Comparison of ENCODE assay signal across 1 cellular context in genomic region chr10:78977761-78978305, GRCh38.
TF ChIP-seq lines count a peak whose summit lies in the region.

No MANE protein-coding gene starts in this region.

TF ChIP-seq in IMR-90, 13 proteins besides CTCF, POLR2A, EP300 and RAD21 (continued from another document):
- TF ChIP-seq, protein P1, sequence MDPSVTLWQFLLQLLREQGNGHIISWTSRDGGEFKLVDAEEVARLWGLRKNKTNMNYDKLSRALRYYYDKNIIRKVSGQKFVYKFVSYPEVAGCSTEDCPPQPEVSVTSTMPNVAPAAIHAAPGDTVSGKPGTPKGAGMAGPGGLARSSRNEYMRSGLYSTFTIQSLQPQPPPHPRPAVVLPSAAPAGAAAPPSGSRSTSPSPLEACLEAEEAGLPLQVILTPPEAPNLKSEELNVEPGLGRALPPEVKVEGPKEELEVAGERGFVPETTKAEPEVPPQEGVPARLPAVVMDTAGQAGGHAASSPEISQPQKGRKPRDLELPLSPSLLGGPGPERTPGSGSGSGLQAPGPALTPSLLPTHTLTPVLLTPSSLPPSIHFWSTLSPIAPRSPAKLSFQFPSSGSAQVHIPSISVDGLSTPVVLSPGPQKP (IDR thresholded peaks at IDR 0.05; ENCODE audit: borderline replicate concordance, low read depth, low read length), result no peak
- peak; percentile 47; the same call in 1 of the 2 replicates for TF ChIP-seq MXI1 (IDR thresholded peaks at IDR 0.05; ENCODE audit: borderline replicate concordance, low read depth, low read length)
- TF ChIP-seq BHLHE40 (IDR thresholded peaks at IDR 0.05; ENCODE audit: low read depth, low read length), result peak; percentile 77
- TF ChIP-seq NFE2L2 (IDR thresholded peaks at IDR 0.05; ENCODE audit: low read depth, low read length), result 0 out of 2 replicates have a peak, but pooled peaks have one; percentile 19
- peak; percentile 93 for TF ChIP-seq RCOR1 (IDR thresholded peaks at IDR 0.05; ENCODE audit: insufficient replicate concordance, low read length)
